ENCODE assay signal across 11 cellular contexts in genomic region chr14:69592923-69593677, GRCh38. TPM values are rescaled to one million over a fixed set of nuclear protein-coding genes. Genes with fewer than 3 reads are reported as not detected.
DNase-seq lines count a peak whose midpoint lies in the region; ATAC-seq and TF ChIP-seq lines count a peak whose summit lies in the region.
"Had no signal": no experiment of that assay in that cellular context is flagged by ENCODE, and none has a peak within 500 bp of the region (broad histone marks: within the 10 kb centered on the region; RNA-seq: fewer than 3 reads in every experiment).

No MANE protein-coding gene starts in this region.

- H3K27me3 ChIP-seq in vagina, result no peaks in the 10 kb centered on the region

- TF ChIP-seq CTCF in cardiac fibroblast (IDR thresholded peaks at IDR 0.05; ENCODE audit: low read depth, low read length) (no peak), vagina (IDR thresholded peaks at IDR 0.05) (no peak)

- peak overlapping the region; percentile 5 to 11 for H3K4me3 ChIP-seq in cardiac fibroblast (replicated peaks in 1 of 2; ENCODE audit: low read depth in 2 of 2, low read length in 2 of 2)
- H3K4me3 ChIP-seq in vagina, result peak overlapping the region; percentile 23 to 27

- intact Hi-C loops in vagina (cut with DNase I), result no loop called here

- no peaks in the 10 kb centered on the region for H3K36me3 ChIP-seq in vagina

- no peak for ATAC-seq in HG03039 (IDR thresholded peaks at IDR 0.05; ENCODE audit: unreplicated experiment)
- no peak for ATAC-seq in GM18505 (IDR thresholded peaks at IDR 0.05; ENCODE audit: unreplicated experiment)
- ATAC-seq: stimulated activated naive CD8-positive, alpha-beta T cell treated with anti-CD3 and anti-CD28 coated beads, Interleukin-15, amount 100 ng/mL, for 72 hours had no signal

- H3K4me1 ChIP-seq in vagina, result peaks cover 12% of the 10 kb centered on the region

- H3K27ac ChIP-seq in vagina, result peak overlapping the region; percentile 18
- H3K27ac ChIP-seq: 22Rv1 had no signal

- DNase-seq in NCI-H2081 (lab: John Stamatoyannopoulos, UW), result peak; percentile 46 to 60
- no peak for DNase-seq in NCI-H2081 treated with DMSO at 0.1 percent for 48 hours (lab: John Stamatoyannopoulos, UW)
- peak; percentile 79 to 90 for DNase-seq in cardiac fibroblast (ENCODE audit: low read depth in 2 of 2)
- DNase-seq in midbrain (lab: John Stamatoyannopoulos, UW), result peak; percentile 55
- DNase-seq in vagina (ENCODE audit: extremely low spot score in 2 of 2), result no peak
- DNase-seq in OCI-M1 (lab: John Stamatoyannopoulos, UW), result no peak
- DNase-seq: H7; stimulated activated naive CD8-positive, alpha-beta T cell treated with anti-CD3 and anti-CD28 coated beads, Interleukin-15, amount 100 ng/mL, for 72 hours had no signal

- no peaks in the 10 kb centered on the region for H3K9me3 ChIP-seq in vagina

- TF ChIP-seq POLR2A in vagina (IDR thresholded peaks at IDR 0.05) (no peak), GM18505 (IDR thresholded peaks at IDR 0.05; ENCODE audit: borderline replicate concordance, extremely low read depth, insufficient read depth, insufficient read length) (no peak)

RNA-seq across cellular contexts. Expression of gene SUSD6, which starts 18.3 kb away (rescaled TPM):
- total RNA-seq in vagina, result 36.6 TPM

RNA-seq across cellular contexts. Expression of gene CCDC177, which starts 18.4 kb away (rescaled TPM):
- total RNA-seq in vagina, result not detected

Comparison
In these comparisons a context has a peak if more than half of its experiments do, and no peak if none do; other contexts are left out.
1. DNase-seq: peak in NCI-H2081 (2 of 2), cardiac fibroblast (2 of 2) and midbrain (single experiment); none in NCI-H2081 treated with DMSO at 0.1 percent for 48 hours (single experiment), vagina (0 of 2) and OCI-M1 (single experiment).